ENCODE assay signal across 8 cellular contexts in genomic region chr11:2990617-2991476, GRCh38. TPM values are rescaled to one million over a fixed set of nuclear protein-coding genes. Genes with fewer than 3 reads are reported as not detected.
A peak's percentile ranks its signal among the peaks of the same experiment; 100 is the strongest.
DNase-seq lines count a peak whose midpoint lies in the region; TF ChIP-seq lines count a peak whose summit lies in the region.

No MANE protein-coding gene starts in this region.

- H3K9me3 Mint-ChIP-seq in activated CD4-positive, alpha-beta T cell treated with anti-CD3 and anti-CD28 coated beads, Interleukin-2, amount 10 ng/mL, durations not matched to agents 24 days and 14 days: no peaks in the 10 kb centered on the region
- no peaks in the 10 kb centered on the region for H3K9me3 Mint-ChIP-seq in neural progenitor cell

- POLR2A ChIA-PET in HEK293T (lab: Yijun Ruan, JAX): interaction anchor here (0.7 to 5.2 kb wide), 3 partner anchors 10 to 388 kb away, joined by 3 to 44 read pairs (median 3); partner anchors contain the start of gene ZNF195

- H3K27ac ChIP-seq in ACC112 (ENCODE audit: low read depth, low read length): peak overlapping the region; percentile 77
- no peak overlapping the region for H3K27ac ChIP-seq in neural progenitor cell

- H3K36me3 Mint-ChIP-seq in activated CD4-positive, alpha-beta T cell treated with anti-CD3 and anti-CD28 coated beads, Interleukin-2, amount 10 ng/mL, durations not matched to agents 24 days and 14 days (ENCODE audit: low read depth): peaks cover 36% of the 10 kb centered on the region
- peaks cover 9% of the 10 kb centered on the region for H3K36me3 Mint-ChIP-seq in neural progenitor cell

- H3K79me2 ChIP-seq in ACC112 (ENCODE audit: control insufficient read depth, insufficient read depth, low read length, unreplicated experiment) (peaks cover 62% of the 10 kb centered on the region), neural progenitor cell (ENCODE audit: low read depth) (peaks cover 60% of the 10 kb centered on the region)

- peak overlapping the region; percentile 86 for H3K9ac ChIP-seq in neural progenitor cell

- peak overlapping the region; percentile 93 for H3K4me2 ChIP-seq in neural progenitor cell

- intact Hi-C loops in activated CD4-positive, alpha-beta T cell treated with anti-CD3 and anti-CD28 coated beads, Interleukin-2, amount 10 ng/mL, durations not matched to agents 24 days and 14 days (cut with micrococcal nuclease): loop anchor here (5.0 kb wide), 1 partner anchor 99 kb away; no protein-coding TSS in a partner anchor

- H3K36me3 ChIP-seq in ACC112 (ENCODE audit: insufficient read depth, low read length) (no peaks in the 10 kb centered on the region), neural progenitor cell (no peaks in the 10 kb centered on the region)

- H3K4me3 Mint-ChIP-seq in activated CD4-positive, alpha-beta T cell treated with anti-CD3 and anti-CD28 coated beads, Interleukin-2, amount 10 ng/mL, durations not matched to agents 24 days and 14 days: peak overlapping the region; percentile 90
- peak overlapping the region; percentile 98 for H3K4me3 Mint-ChIP-seq in neural progenitor cell

- H4K20me1 ChIP-seq in neural progenitor cell (ENCODE audit: low read depth): peaks cover 53% of the 10 kb centered on the region

- DNase-seq in HEK293T (ENCODE audit: extremely low spot score) (peak; percentile 27), epithelial cell of proximal tubule (ENCODE audit: low read depth) (no peak), neural progenitor cell (ENCODE audit: low spot score) (peak; percentile 30), NCI-H1048 (lab: John Stamatoyannopoulos, UW) (no peak), G401 (ENCODE audit: low spot score) (no peak)
- DNase-seq in activated CD4-positive, alpha-beta T cell treated with anti-CD3 and anti-CD28 coated beads, Interleukin-2, amount 10 ng/mL, durations not matched to agents 24 days and 14 days: peak; percentile 81
- no peak for DNase-seq in NK-92 treated with Interleukin-12 subunit alpha and Interleukin-12 subunit beta, amount 100 ng/mL, for 24 hours (lab: John Stamatoyannopoulos, UW)

- peaks cover 13% of the 10 kb centered on the region for H3F3A ChIP-seq in neural progenitor cell (ENCODE audit: low read depth)

- H3K4me3 ChIP-seq in ACC112 (ENCODE audit: low read depth, low read length): peak overlapping the region; percentile 90
- peak overlapping the region; percentile 71 for H3K4me3 ChIP-seq in epithelial cell of proximal tubule (ENCODE audit: low read depth, low read length)
- H3K4me3 ChIP-seq in neural progenitor cell: peak overlapping the region; percentile 70

- no peaks in the 10 kb centered on the region for H3K9me3 ChIP-seq in neural progenitor cell (ENCODE audit: low read depth)

- in situ Hi-C loops in G401 (cut with HindIII; ENCODE audit: low sequenced_read_pairs): no loop called here

- H2AFZ ChIP-seq in ACC112 (ENCODE audit: low read length, unreplicated experiment): peak overlapping the region; percentile 52
- no peak overlapping the region for H2AFZ ChIP-seq in neural progenitor cell (replicated peaks)

- CTCF ChIA-PET in HEK293T (lab: Yijun Ruan, JAX): no interaction called here

- H3K27me3 ChIP-seq in ACC112 (ENCODE audit: insufficient read depth, low read length): no peaks in the 10 kb centered on the region
- H3K27me3 ChIP-seq in neural progenitor cell: no peaks in the 10 kb centered on the region

- TF ChIP-seq CTCF in epithelial cell of proximal tubule (conservative IDR thresholded peaks at IDR 0.05; ENCODE audit: low read depth, low read length) (no peak), neural progenitor cell (IDR thresholded peaks at IDR 0.05) (no peak)

- peak overlapping the region; percentile 97 for H3K27ac Mint-ChIP-seq in activated CD4-positive, alpha-beta T cell treated with anti-CD3 and anti-CD28 coated beads, Interleukin-2, amount 10 ng/mL, durations not matched to agents 24 days and 14 days
- peak overlapping the region; percentile 96 for H3K27ac Mint-ChIP-seq in neural progenitor cell

- H3K4me1 ChIP-seq in ACC112 (ENCODE audit: control insufficient read depth, insufficient read depth, low read length, unreplicated experiment) (peaks cover 17% of the 10 kb centered on the region), neural progenitor cell (peaks cover 23% of the 10 kb centered on the region)

- no peaks in the 10 kb centered on the region for H3K27me3 Mint-ChIP-seq in activated CD4-positive, alpha-beta T cell treated with anti-CD3 and anti-CD28 coated beads, Interleukin-2, amount 10 ng/mL, durations not matched to agents 24 days and 14 days
- H3K27me3 Mint-ChIP-seq in neural progenitor cell (ENCODE audit: insufficient read depth, low read depth): peaks cover 4% of the 10 kb centered on the region

- peaks cover 33% of the 10 kb centered on the region for H3K4me1 Mint-ChIP-seq in activated CD4-positive, alpha-beta T cell treated with anti-CD3 and anti-CD28 coated beads, Interleukin-2, amount 10 ng/mL, durations not matched to agents 24 days and 14 days
- peaks cover 27% of the 10 kb centered on the region for H3K4me1 Mint-ChIP-seq in neural progenitor cell

TF ChIP-seq in HEK293T, 16 proteins besides CTCF, POLR2A, EP300 and RAD21:
- no peak for TF ChIP-seq FOXA1 (IDR thresholded peaks at IDR 0.05)

RNA-seq across cellular contexts. Expression of gene NAP1L4, which starts 1.3 kb away (rescaled TPM):
- total RNA-seq in activated CD4-positive, alpha-beta T cell treated with anti-CD3 and anti-CD28 coated beads, Interleukin-2, amount 10 ng/mL, durations not matched to agents 24 days and 14 days: 263 and 272 TPM in 2 replicates
- 121 and 156 TPM in 2 replicates for total RNA-seq in epithelial cell of proximal tubule
- 108 and 191 TPM in 2 replicates for total RNA-seq in neural progenitor cell (ENCODE audit: low replicate concordance)
- 182 and 291 TPM in 2 replicates for total RNA-seq in G401 (2014; rRNA removed; shearing (Covaris generic))

Comparison
In these comparisons a context has a peak if more than half of its experiments do, and no peak if none do; other contexts are left out.
1. DNase-seq: peak in HEK293T (single experiment), activated CD4-positive, alpha-beta T cell treated with anti-CD3 and anti-CD28 coated beads, Interleukin-2, amount 10 ng/mL, durations not matched to agents 24 days and 14 days (single experiment) and neural progenitor cell (single experiment); none in epithelial cell of proximal tubule (single experiment), NCI-H1048 (single experiment), G401 (single experiment) and NK-92 treated with Interleukin-12 subunit alpha and Interleukin-12 subunit beta, amount 100 ng/mL, for 24 hours (single experiment).
2. Peak in every context shown above with its lines, with median percentiles within 50 percentile points of each other: H3K4me3 ChIP-seq.